In the genomic region with DNA sequence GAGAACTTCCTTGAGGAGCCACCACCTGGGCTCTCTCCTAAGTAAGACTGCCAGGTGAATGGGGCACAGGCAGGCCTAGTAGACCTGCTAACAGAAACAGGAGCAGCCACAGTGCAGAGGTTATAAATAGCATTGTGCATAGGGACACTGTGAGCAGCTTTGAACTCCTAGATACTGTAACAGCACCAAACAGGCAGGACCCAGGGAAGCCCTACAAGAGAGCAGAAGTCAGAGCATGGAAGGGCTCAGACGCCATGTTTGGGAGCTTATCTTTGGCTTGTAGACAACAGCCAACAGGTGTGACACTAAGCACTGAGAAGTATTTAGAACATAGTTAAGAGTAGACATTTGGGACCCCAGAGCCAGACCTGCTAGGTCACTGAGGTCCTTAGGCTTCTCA, we compare ENCODE assay signal across 17 cellular contexts.
"Had no signal": no experiment of that assay in that cellular context is flagged by ENCODE, and none has a peak within 500 bp of the region (broad histone marks: within the 10 kb centered on the region; RNA-seq: fewer than 3 reads in every experiment).

No MANE protein-coding gene starts in this region.

- DNase-seq: activated CD4-positive, alpha-beta T cell treated with anti-CD3 and anti-CD28 coated beads, Interleukin-2, amount 50 U/mL, for 48 hours; activated naive CD8-positive, alpha-beta T cell treated with anti-CD3 and anti-CD28 coated beads, Interleukin-2, amount 10 ng/mL, durations not matched to agents 7 days and 5 days; aorta; caudate nucleus; colonic mucosa; effector CD8-positive, alpha-beta T cell; glutamatergic neuron; left colon; mammary epithelial cell; stimulated activated CD4-positive, alpha-beta T cell treated with anti-CD3 and anti-CD28 coated beads, Interleukin-4, amount 100 ng/mL, for 1 hour; stimulated activated CD8-positive, alpha-beta memory T cell treated with anti-CD3 and anti-CD28 coated beads, Interleukin-4, amount 100 ng/mL, for 48 hours; uterus had no signal

- H3K36me3 ChIP-seq: colonic mucosa, uterus had no signal

- H3K27me3 ChIP-seq: colonic mucosa, uterus had no signal

- H3K27ac ChIP-seq: colonic mucosa, epithelial cell of prostate, uterus had no signal

- H3K4me3 Mint-ChIP-seq: activated naive CD8-positive, alpha-beta T cell treated with anti-CD3 and anti-CD28 coated beads, Interleukin-2, amount 10 ng/mL, durations not matched to agents 7 days and 5 days; nephron; stimulated activated naive CD8-positive, alpha-beta T cell treated with anti-CD3 and anti-CD28 coated beads, Interleukin-15, Interleukin-2, amounts not matched to agents 100 ng/mL and 50 ng/mL, for 24 hours; T-helper 1 cell treated with Interleukin-12 subunit alpha and Interleukin-12 subunit beta and Interleukin-4 antibody, amounts not matched to agents 30 μg/mL and 1 μg/mL, for 36 hours had no signal

- H3K4me3 ChIP-seq: colonic mucosa, uterus had no signal

- H3K9me3 ChIP-seq: colonic mucosa, uterus had no signal

- ATAC-seq: activated CD4-positive, CD25-positive, alpha-beta regulatory T cell treated with anti-CD3 and anti-CD28 coated beads, Interleukin-2, amount 50 U/mL, for 24 hours; left colon had no signal

- H3K27me3 Mint-ChIP-seq: activated naive CD8-positive, alpha-beta T cell treated with anti-CD3 and anti-CD28 coated beads, Interleukin-2, amount 10 ng/mL, durations not matched to agents 7 days and 5 days; stimulated activated naive CD8-positive, alpha-beta T cell treated with anti-CD3 and anti-CD28 coated beads, Interleukin-15, Interleukin-2, amounts not matched to agents 100 ng/mL and 50 ng/mL, for 24 hours had no signal

- H3K9me3 Mint-ChIP-seq: activated naive CD8-positive, alpha-beta T cell treated with anti-CD3 and anti-CD28 coated beads, Interleukin-2, amount 10 ng/mL, durations not matched to agents 7 days and 5 days; nephron; stimulated activated naive CD8-positive, alpha-beta T cell treated with anti-CD3 and anti-CD28 coated beads, Interleukin-15, Interleukin-2, amounts not matched to agents 100 ng/mL and 50 ng/mL, for 24 hours; T-helper 1 cell treated with Interleukin-12 subunit alpha and Interleukin-12 subunit beta and Interleukin-4 antibody, amounts not matched to agents 30 μg/mL and 1 μg/mL, for 36 hours had no signal

- H3K27ac Mint-ChIP-seq: nephron; stimulated activated naive CD8-positive, alpha-beta T cell treated with anti-CD3 and anti-CD28 coated beads, Interleukin-15, Interleukin-2, amounts not matched to agents 100 ng/mL and 50 ng/mL, for 24 hours; T-helper 1 cell treated with Interleukin-12 subunit alpha and Interleukin-12 subunit beta and Interleukin-4 antibody, amounts not matched to agents 30 μg/mL and 1 μg/mL, for 36 hours had no signal

- H3K4me1 ChIP-seq: colonic mucosa, uterus had no signal
